8 cellular contexts compared by ENCODE assay signal in genomic region chr6:118810420-118811027, GRCh38.
DNase-seq lines count a peak whose midpoint lies in the region; ATAC-seq lines count a peak whose summit lies in the region.

No MANE protein-coding gene starts in this region.

- DNase-seq in activated CD8-positive, alpha-beta memory T cell treated with anti-CD3 and anti-CD28 coated beads, Interleukin-2, amount 50 U/mL, for 1 hour (ENCODE audit: extremely low read depth) = peak; percentile 40
- peak; percentile 8 to 16 for DNase-seq in stimulated activated CD4-positive, alpha-beta T cell treated with anti-CD3 and anti-CD28 coated beads, Interleukin-1b, Interleukin-23, amount 100 ng/mL, for 1 hour (ENCODE audit: low read depth in 2 of 2)
- DNase-seq in SHP77 treated with DMSO at 0.1 percent for 48 hours (lab: John Stamatoyannopoulos, UW) (no peak), RPMI8226 (no peak), NCI-H2107 treated with DMSO at 0.1 percent for 48 hours (lab: John Stamatoyannopoulos, UW; ENCODE audit: unreplicated experiment) (no peak)

- peak overlapping the region in 9 of 11 experiments; percentile 63 to 80 (median 69); a peak in 18 of 22 replicates for H3K27ac ChIP-seq in BLaER1 treated with 17β-estradiol and CSF1 and Interleukin-3, amounts not matched to agents 10 nM and 100 nM
- H3K27ac ChIP-seq in HUES64 (ENCODE audit: low read depth, low read length) = 0 out of 2 replicates have a peak overlapping the region, but pooled peaks have one; percentile 17

- peak overlapping the region; percentile 66 to 84 (median 78) for H3K4me2 ChIP-seq in BLaER1 treated with 17β-estradiol and CSF1 and Interleukin-3, amounts not matched to agents 10 nM and 100 nM

- peak overlapping the region in 2 of 11 experiments; percentile 2 to 27; a peak in 1 of 22 replicates for H3K9ac ChIP-seq in BLaER1 treated with 17β-estradiol and CSF1 and Interleukin-3, amounts not matched to agents 10 nM and 100 nM
- no peak overlapping the region for H3K9ac ChIP-seq in HUES64 (ENCODE audit: low read depth, low read length)

- H3K4me1 ChIP-seq in BLaER1 treated with 17β-estradiol and CSF1 and Interleukin-3, amounts not matched to agents 10 nM and 100 nM = peaks cover 28 to 70% (median 43%) of the 10 kb centered on the region in 10 experiments
- H3K4me1 ChIP-seq in HUES64 (ENCODE audit: insufficient read depth, low read length) = peaks cover 10% of the 10 kb centered on the region; the same call in 1 of the 2 replicates

- no peaks in the 10 kb centered on the region for H3K27me3 ChIP-seq in BLaER1 treated with 17β-estradiol and CSF1 and Interleukin-3, amounts not matched to agents 10 nM and 100 nM
- no peaks in the 10 kb centered on the region for H3K27me3 ChIP-seq in HUES64 (ENCODE audit: insufficient read depth, low read length)

- 0 out of 22 replicates have a peak, but pooled peaks cover 0 to 4% (median 0%) of the 10 kb centered on the region in 11 experiments for H3K9me3 ChIP-seq in BLaER1 treated with 17β-estradiol and CSF1 and Interleukin-3, amounts not matched to agents 10 nM and 100 nM (replicated peaks in 1 of 11)
- H3K9me3 ChIP-seq in HUES64 (ENCODE audit: insufficient read depth, low read depth, low read length) = peaks cover 8% of the 10 kb centered on the region; the same call in 1 of the 2 replicates

- H4K20me1 ChIP-seq in BLaER1 treated with 17β-estradiol and CSF1 and Interleukin-3, amounts not matched to agents 10 nM and 100 nM = no peaks in the 10 kb centered on the region

- peaks cover 5 to 27% (median 18%) of the 10 kb centered on the region in 11 experiments; a peak in 19 of 22 replicates for H3K36me3 ChIP-seq in BLaER1 treated with 17β-estradiol and CSF1 and Interleukin-3, amounts not matched to agents 10 nM and 100 nM
- peaks cover 7% of the 10 kb centered on the region for H3K36me3 ChIP-seq in HUES64 (ENCODE audit: insufficient read depth, low read length)

- ATAC-seq in GM21367 (IDR thresholded peaks at IDR 0.05; ENCODE audit: unreplicated experiment) = peak; percentile 90

- WGBS in HUES64 = 82% methylated on average over 4 of the region's 4 CpGs

- H3K4me3 ChIP-seq in BLaER1 treated with 17β-estradiol and CSF1 and Interleukin-3, amounts not matched to agents 10 nM and 100 nM = peak overlapping the region in 1 of 10 experiments; percentile 35; a peak in 2 of 20 replicates
- no peak overlapping the region for H3K4me3 ChIP-seq in HUES64 (ENCODE audit: low read length)

Comparison
In these comparisons a context has a peak if more than half of its experiments do, and no peak if none do; other contexts are left out.
1. DNase-seq: peak in activated CD8-positive, alpha-beta memory T cell treated with anti-CD3 and anti-CD28 coated beads, Interleukin-2, amount 50 U/mL, for 1 hour (single experiment) and stimulated activated CD4-positive, alpha-beta T cell treated with anti-CD3 and anti-CD28 coated beads, Interleukin-1b, Interleukin-23, amount 100 ng/mL, for 1 hour (2 of 2); none in SHP77 treated with DMSO at 0.1 percent for 48 hours (single experiment), RPMI8226 (single experiment) and NCI-H2107 treated with DMSO at 0.1 percent for 48 hours (single experiment).